26 cellular contexts compared by ENCODE assay signal in genomic region chr10:64196638-64197315, GRCh38.
DNase-seq lines count a peak whose midpoint lies in the region; ATAC-seq, FAIRE-seq and TF ChIP-seq lines count a peak whose summit lies in the region.
"Had no signal": no experiment of that assay in that cellular context is flagged by ENCODE, and none has a peak within 500 bp of the region (broad histone marks: within the 10 kb centered on the region; RNA-seq: fewer than 3 reads in every experiment).

No MANE protein-coding gene starts in this region.

- H3K27me3 ChIP-seq in spleen (replicated peaks in 1 of 7) (no peaks in the 10 kb centered on the region), tibial artery (no peaks in the 10 kb centered on the region)
- H3K27me3 ChIP-seq: BLaER1 had no signal

- peak; percentile 64 for DNase-seq in cardiac septum (ENCODE audit: low spot score)
- no peak for DNase-seq in left ventricle myocardium superior
- DNase-seq in NCI-H510A (lab: John Stamatoyannopoulos, UW) = peak; percentile 22
- DNase-seq in kidney = peak; percentile 68
- DNase-seq in spleen = peak; percentile 68
- no peak for DNase-seq in tibial artery
- DNase-seq in NCI-H446 treated with DMSO at 0.1 percent for 48 hours (lab: John Stamatoyannopoulos, UW) = no peak
- no peak for DNase-seq in stimulated activated naive CD4-positive, alpha-beta T cell (lab: John Stamatoyannopoulos, UW)
- DNase-seq: CD4-positive, CD25-positive, alpha-beta regulatory T cell; DMS53; Karpas-422; NCI-H1092; NCI-H1417 treated with DMSO at 0.1 percent for 48 hours; NCI-H1694 treated with DMSO at 0.1 percent for 48 hours; NCI-H2081; NCI-H2227 treated with DMSO at 0.1 percent for 48 hours; NCI-H524; NCI-H82; SHP77 had no signal

- intact Hi-C loops in cardiac septum (cut with DNase I) = no loop called here
- intact Hi-C loops in left ventricle myocardium superior (cut with micrococcal nuclease) = no loop called here
- intact Hi-C loops in kidney (cut with DNase I) = no loop called here
- intact Hi-C loops in spleen (cut with DNase I; ENCODE audit: low total_unique reads) = no loop called here
- intact Hi-C loops in tibial artery (cut with DNase I; ENCODE audit: low total_unique reads) = no loop called here

- H3K36me3 ChIP-seq in kidney (ENCODE audit: control insufficient read depth in 1 of 2, insufficient read depth in 2 of 2, low read length in 2 of 2) (no peaks in the 10 kb centered on the region), spleen (no peaks in the 10 kb centered on the region), tibial artery (no peaks in the 10 kb centered on the region)
- H3K36me3 ChIP-seq: BLaER1 had no signal

- no peak for ATAC-seq in left ventricle myocardium superior
- ATAC-seq: Panc1 had no signal

- WGBS in spleen, 5 donors = 92 to 97% (median 95%) methylated on average over 39 to 59 of the region's 59 CpGs

- no peak overlapping the region for H3K4me3 ChIP-seq in kidney (ENCODE audit: low read length in 2 of 2)
- H3K4me3 ChIP-seq in spleen = no peak overlapping the region
- H3K4me3 ChIP-seq in tibial artery = no peak overlapping the region
- H3K4me3 ChIP-seq: BLaER1 had no signal

- TF ChIP-seq CTCF in kidney (IDR thresholded peaks at IDR 0.05; ENCODE audit: borderline replicate concordance, extremely low read depth, insufficient read depth) = no peak
- no peak for TF ChIP-seq CTCF in spleen (IDR thresholded peaks at IDR 0.05 in 8 of 11, conservative IDR thresholded peaks at IDR 0.05 in 3 of 11)
- TF ChIP-seq CTCF in tibial artery (IDR thresholded peaks at IDR 0.05) = no peak

- H3K9me3 ChIP-seq in kidney (ENCODE audit: control insufficient read depth in 1 of 2, low read length in 2 of 2) (no peaks in the 10 kb centered on the region), spleen (peaks cover 0 to 21% (median 0%) of the 10 kb centered on the region in 8 donors), tibial artery (no peaks in the 10 kb centered on the region)

- H3K27ac ChIP-seq in kidney (ENCODE audit: low read depth in 2 of 2, low read length in 2 of 2) (no peak overlapping the region), spleen (no peak overlapping the region), tibial artery (no peak overlapping the region)
- H3K27ac ChIP-seq: BLaER1, RWPE1 had no signal

- no peaks in the 10 kb centered on the region for H3K4me1 ChIP-seq in kidney (ENCODE audit: control insufficient read depth in 1 of 2, insufficient read depth in 1 of 2, low read depth in 1 of 2, low read length in 2 of 2)
- H3K4me1 ChIP-seq in spleen = no peaks in the 10 kb centered on the region
- no peaks in the 10 kb centered on the region for H3K4me1 ChIP-seq in tibial artery
- H3K4me1 ChIP-seq: BLaER1 had no signal

- no peak for FAIRE-seq in kidney (lab: Jason Lieb, UNC)
- FAIRE-seq: A204.1, D721Med, G401.6, H54 had no signal

- TF ChIP-seq POLR2A in spleen (IDR thresholded peaks at IDR 0.05) = no peak

- H3K9ac ChIP-seq in kidney (ENCODE audit: low read length in 2 of 2) = no peak overlapping the region
- H3K9ac ChIP-seq: BLaER1 had no signal

Comparison
In these comparisons a context has a peak if more than half of its experiments do, and no peak if none do; other contexts are left out.
1. DNase-seq: peak in cardiac septum (single experiment), NCI-H510A (single experiment), kidney (single experiment) and spleen (single experiment); none in left ventricle myocardium superior (single experiment), tibial artery (0 of 2), NCI-H446 treated with DMSO at 0.1 percent for 48 hours (single experiment) and stimulated activated naive CD4-positive, alpha-beta T cell (0 of 6).